ENCODE assay signal across 8 cellular contexts in the genomic region with DNA sequence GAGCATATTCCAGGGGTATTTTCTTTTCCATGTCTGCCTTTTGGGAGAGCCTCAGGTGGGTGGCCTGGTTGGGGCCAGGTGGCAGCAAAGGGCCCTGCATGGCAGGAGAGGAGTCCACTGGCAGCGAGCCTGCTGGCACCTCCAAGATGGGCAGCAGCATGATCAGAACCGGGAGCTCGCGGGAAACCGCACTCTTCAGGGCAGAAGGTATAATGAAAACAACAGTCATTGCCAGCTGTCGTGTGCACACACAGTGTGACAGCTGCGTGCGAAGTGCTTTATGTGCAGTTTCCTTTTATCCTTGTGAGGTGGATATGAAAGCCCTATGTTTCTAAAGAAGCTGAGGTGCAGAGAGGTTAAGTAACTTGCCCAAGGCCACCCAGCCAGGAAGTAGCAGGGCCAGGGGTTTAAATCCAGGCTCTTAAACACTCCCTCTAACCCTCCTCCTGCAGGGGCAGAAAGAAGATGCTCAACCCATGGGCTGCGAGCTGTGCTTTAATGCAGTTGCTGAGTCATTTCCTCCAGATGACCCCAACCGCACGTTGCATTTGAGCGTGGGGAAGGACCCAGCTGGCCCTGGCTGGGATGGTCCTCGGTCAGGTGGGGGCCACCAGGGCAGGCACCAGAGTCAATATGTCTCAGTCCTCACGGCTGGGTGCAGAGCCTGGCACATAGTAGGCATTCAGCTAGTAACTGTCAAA.
DNase-seq lines count a peak whose midpoint lies in the region; ATAC-seq, FAIRE-seq and TF ChIP-seq lines count a peak whose summit lies in the region.
"Had no signal": no experiment of that assay in that cellular context is flagged by ENCODE, and none has a peak within 500 bp of the region (broad histone marks: within the 10 kb centered on the region; RNA-seq: fewer than 3 reads in every experiment).

No MANE protein-coding gene starts in this region.

- peaks cover 2% of the 10 kb centered on the region for H3K27me3 Mint-ChIP-seq in activated naive CD8-positive, alpha-beta T cell treated with anti-CD3 and anti-CD28 coated beads, Interleukin-2, amount 10 ng/mL, durations not matched to agents 7 days and 5 days

- no peak overlapping the region for H3K27ac Mint-ChIP-seq in activated naive CD8-positive, alpha-beta T cell treated with anti-CD3 and anti-CD28 coated beads, Interleukin-2, amount 10 ng/mL, durations not matched to agents 7 days and 5 days

- no peak overlapping the region for H3K4me2 ChIP-seq in osteoblast (ENCODE audit: insufficient read depth, low read length)

- H3K79me2 ChIP-seq in osteoblast (ENCODE audit: insufficient read depth, low read length): no peaks in the 10 kb centered on the region

- no peak overlapping the region for H3K4me3 Mint-ChIP-seq in activated naive CD8-positive, alpha-beta T cell treated with anti-CD3 and anti-CD28 coated beads, Interleukin-2, amount 10 ng/mL, durations not matched to agents 7 days and 5 days

- no peaks in the 10 kb centered on the region for H3K36me3 ChIP-seq in osteoblast (ENCODE audit: insufficient read depth, low read length)

- no peak overlapping the region for H3K4me3 ChIP-seq in osteoblast (ENCODE audit: insufficient read depth, low read length)

- no peaks in the 10 kb centered on the region for H3K27me3 ChIP-seq in osteoblast (ENCODE audit: insufficient read depth, low read length)

- POLR2A ChIA-PET in activated naive CD8-positive, alpha-beta T cell treated with anti-CD3 and anti-CD28 coated beads, Interleukin-2, amount 10 ng/mL, durations not matched to agents 7 days and 5 days (lab: Charles Lee): no interaction called here

- peak; percentile 28 for DNase-seq in GM19239 (ENCODE audit: insufficient read length, low spot score)
- no peak for DNase-seq in activated naive CD8-positive, alpha-beta T cell treated with anti-CD3 and anti-CD28 coated beads, Interleukin-2, amount 10 ng/mL, durations not matched to agents 7 days and 5 days
- peak; percentile 74 for DNase-seq in osteoblast (ENCODE audit: insufficient read length, low spot score, missing footprints)
- DNase-seq in NCI-H146 (lab: John Stamatoyannopoulos, UW): no peak
- DNase-seq in activated CD4-positive, alpha-beta T cell treated with anti-CD3 and anti-CD28 coated beads, Interleukin-2, amount 50 U/mL, for 48 hours: no peak

- no peaks in the 10 kb centered on the region for H3K9me3 Mint-ChIP-seq in activated naive CD8-positive, alpha-beta T cell treated with anti-CD3 and anti-CD28 coated beads, Interleukin-2, amount 10 ng/mL, durations not matched to agents 7 days and 5 days

- H3K4me1 ChIP-seq in osteoblast (ENCODE audit: insufficient read depth, low read length): peaks cover 5% of the 10 kb centered on the region

- H3K9me3 ChIP-seq in osteoblast (ENCODE audit: low read depth, low read length): no peaks in the 10 kb centered on the region

- FAIRE-seq in GM19239 (lab: Jason Lieb, UNC): peak; percentile 66

- no peak for TF ChIP-seq CTCF in osteoblast (IDR thresholded peaks at IDR 0.05; ENCODE audit: extremely low read depth, low read depth, low read length)

- H4K20me1 ChIP-seq in osteoblast (ENCODE audit: insufficient read depth, low read length): no peaks in the 10 kb centered on the region

- no peak overlapping the region for H3K27ac ChIP-seq in osteoblast (ENCODE audit: low read depth, low read length)
- H3K27ac ChIP-seq: epithelial cell of prostate had no signal

- H3K4me1 Mint-ChIP-seq in activated naive CD8-positive, alpha-beta T cell treated with anti-CD3 and anti-CD28 coated beads, Interleukin-2, amount 10 ng/mL, durations not matched to agents 7 days and 5 days: peaks cover 5% of the 10 kb centered on the region

- no peak overlapping the region for H2AFZ ChIP-seq in osteoblast (ENCODE audit: low read length)

- no peaks in the 10 kb centered on the region for H3K36me3 Mint-ChIP-seq in activated naive CD8-positive, alpha-beta T cell treated with anti-CD3 and anti-CD28 coated beads, Interleukin-2, amount 10 ng/mL, durations not matched to agents 7 days and 5 days

- peak; percentile 37 for ATAC-seq in HG03159 (IDR thresholded peaks at IDR 0.05; ENCODE audit: unreplicated experiment)
- peak; percentile 36 for ATAC-seq in activated naive CD8-positive, alpha-beta T cell treated with anti-CD3 and anti-CD28 coated beads, Interleukin-2, amount 10 ng/mL, durations not matched to agents 7 days and 5 days (ENCODE audit: low read depth)
- ATAC-seq in GM18858 (IDR thresholded peaks at IDR 0.05; ENCODE audit: unreplicated experiment): no peak

Comparison
In these comparisons a context has a peak if more than half of its experiments do, and no peak if none do; other contexts are left out.
1. DNase-seq: peak in GM19239 (single experiment) and osteoblast (single experiment); none in activated naive CD8-positive, alpha-beta T cell treated with anti-CD3 and anti-CD28 coated beads, Interleukin-2, amount 10 ng/mL, durations not matched to agents 7 days and 5 days (single experiment), NCI-H146 (single experiment) and activated CD4-positive, alpha-beta T cell treated with anti-CD3 and anti-CD28 coated beads, Interleukin-2, amount 50 U/mL, for 48 hours (0 of 2).